ENCODE assay signal across 19 cellular contexts in the genomic region with DNA sequence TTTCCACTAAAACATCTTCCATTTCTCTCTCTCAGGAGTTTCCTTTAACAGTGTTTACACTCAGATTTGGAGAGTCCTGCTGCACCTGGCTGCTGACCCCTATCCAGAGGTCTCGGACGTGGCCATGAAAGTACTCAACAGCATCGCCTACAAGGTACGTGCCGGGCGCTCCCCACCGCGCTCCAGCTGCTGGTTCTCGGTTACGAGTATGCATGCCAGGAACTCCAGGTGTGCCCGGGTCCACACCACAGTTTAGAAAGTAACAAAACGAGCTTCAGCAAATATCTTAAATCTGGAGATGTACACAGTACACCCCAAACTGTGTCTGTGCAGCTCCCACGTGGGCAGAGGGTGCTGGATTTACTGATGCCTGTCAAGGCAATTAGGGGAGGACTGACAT.
"Had no signal": no experiment of that assay in that cellular context is flagged by ENCODE, and none has a peak within 500 bp of the region (broad histone marks: within the 10 kb centered on the region; RNA-seq: fewer than 3 reads in every experiment).

No MANE protein-coding gene starts in this region.

- H3K9me3 Mint-ChIP-seq: activated CD4-positive, alpha-beta T cell treated with anti-CD3 and anti-CD28 coated beads, Interleukin-2, amount 10 ng/mL, durations not matched to agents 24 days and 14 days; dendritic cell treated with granulocyte-macrophage colony-stimulating factor and Interleukin-4, amounts not matched to agents 40 ng/mL and 50 ng/mL, for 4 days; T-helper 2 cell treated with Interferon-gamma antibody and Interleukin-4, amounts not matched to agents 5 μg/mL and 100 μg/mL, for 36 hours had no signal

- ATAC-seq: activated CD8-positive, alpha-beta T cell treated with anti-CD3 and anti-CD28 coated beads, Interleukin-2, amount 10 ng/mL, durations not matched to agents 7 days and 5 days; left cardiac atrium; lower lobe of right lung had no signal

- H3K4me3 Mint-ChIP-seq: activated CD4-positive, alpha-beta T cell treated with anti-CD3 and anti-CD28 coated beads, Interleukin-2, amount 10 ng/mL, durations not matched to agents 24 days and 14 days; activated CD8-positive, alpha-beta T cell treated with anti-CD3 and anti-CD28 coated beads, Interleukin-2, amount 10 ng/mL, durations not matched to agents 7 days and 5 days; dendritic cell treated with granulocyte-macrophage colony-stimulating factor and Interleukin-4, amounts not matched to agents 40 ng/mL and 50 ng/mL, for 4 days; T-helper 2 cell treated with Interferon-gamma antibody and Interleukin-4, amounts not matched to agents 5 μg/mL and 100 μg/mL, for 36 hours had no signal

- H3K27me3 Mint-ChIP-seq: activated CD4-positive, alpha-beta T cell treated with anti-CD3 and anti-CD28 coated beads, Interleukin-2, amount 10 ng/mL, durations not matched to agents 24 days and 14 days; dendritic cell treated with granulocyte-macrophage colony-stimulating factor and Interleukin-4, amounts not matched to agents 40 ng/mL and 50 ng/mL, for 4 days had no signal

- H3K9me3 ChIP-seq: lower lobe of right lung, ovary, tibial nerve, uterus had no signal

- H3K27ac ChIP-seq: brain microvascular endothelial cell, lower lobe of right lung, ovary, tibial nerve, uterus had no signal

- DNase-seq: activated CD4-positive, alpha-beta T cell treated with anti-CD3 and anti-CD28 coated beads, Interleukin-2, amount 10 ng/mL, durations not matched to agents 24 days and 14 days; activated CD4-positive, CD25-positive, alpha-beta regulatory T cell; activated CD8-positive, alpha-beta memory T cell treated with anti-CD3 and anti-CD28 coated beads, Interleukin-2, amount 50 U/mL, for 4 hours; activated CD8-positive, alpha-beta T cell treated with anti-CD3 and anti-CD28 coated beads, Interleukin-2, amount 10 ng/mL, durations not matched to agents 7 days and 5 days; activated gamma-delta T cell; activated T-cell treated with anti-CD3 and anti-CD28 coated beads, Interleukin-2, amount 50 U/mL, for 48 hours; anterior cingulate cortex; brain microvascular endothelial cell; effector memory CD4-positive, alpha-beta T cell; foreskin fibroblast; left cardiac atrium; lower lobe of right lung; ovary; stimulated activated CD4-positive, alpha-beta T cell treated with anti-CD3 and anti-CD28 coated beads, Interleukin-2, amount 100 ng/mL, for 48 hours; stimulated activated naive CD4-positive, alpha-beta T cell; uterus had no signal

- H3K27ac Mint-ChIP-seq: activated CD4-positive, alpha-beta T cell treated with anti-CD3 and anti-CD28 coated beads, Interleukin-2, amount 10 ng/mL, durations not matched to agents 24 days and 14 days; activated CD8-positive, alpha-beta T cell treated with anti-CD3 and anti-CD28 coated beads, Interleukin-2, amount 10 ng/mL, durations not matched to agents 7 days and 5 days; T-helper 2 cell treated with Interferon-gamma antibody and Interleukin-4, amounts not matched to agents 5 μg/mL and 100 μg/mL, for 36 hours had no signal

- H3K27me3 ChIP-seq: brain microvascular endothelial cell, ovary, tibial nerve, uterus had no signal

- H3K4me1 ChIP-seq: lower lobe of right lung, tibial nerve, uterus had no signal

- H3K36me3 ChIP-seq: ovary, uterus had no signal

- H3K4me3 ChIP-seq: lower lobe of right lung, ovary, tibial nerve, uterus had no signal
